10 cellular contexts compared by ENCODE assay signal in the genomic region with DNA sequence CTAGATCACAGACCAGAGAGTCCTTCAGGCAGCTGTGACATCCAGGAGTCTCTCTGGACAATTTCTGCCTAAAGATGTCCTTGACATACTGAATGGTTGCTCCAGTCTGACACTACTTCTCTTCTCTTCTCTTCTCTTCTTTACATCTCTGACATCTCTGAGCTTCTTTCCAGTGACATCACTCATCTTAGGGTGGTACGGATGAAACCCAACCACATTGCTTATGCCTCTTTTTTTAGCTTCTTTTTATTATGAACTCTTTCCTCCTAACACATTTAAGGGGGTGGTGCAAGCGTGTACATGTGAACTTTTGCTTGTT. TPM values are rescaled to one million over a fixed set of nuclear protein-coding genes. Genes with fewer than 3 reads are reported as not detected.
DNase-seq lines count a peak whose midpoint lies in the region; ATAC-seq, FAIRE-seq and TF ChIP-seq lines count a peak whose summit lies in the region.
"Had no signal": no experiment of that assay in that cellular context is flagged by ENCODE, and none has a peak within 500 bp of the region (broad histone marks: within the 10 kb centered on the region; RNA-seq: fewer than 3 reads in every experiment).

No MANE protein-coding gene starts in this region.

- H3K9ac ChIP-seq in astrocyte (ENCODE audit: low read length), result peak overlapping the region; percentile 34

- no peak for DNase-seq in activated T-cell treated with anti-CD3 and anti-CD28 coated beads, Interleukin-2, amount 50 U/mL, for 4 hours
- DNase-seq in activated T-cell treated with anti-CD3 and anti-CD28 coated beads, Interleukin-2, amount 50 U/mL, for 1 hour, result no peak
- DNase-seq in astrocyte (ENCODE audit: low read depth) (no peak), tibial artery (no peak), ascending aorta (ENCODE audit: low spot score in 2 of 2) (no peak), globus pallidus (ENCODE audit: low spot score) (no peak), NAMALWA (ENCODE audit: low spot score) (no peak)

- peaks cover 4% of the 10 kb centered on the region for H3K9me3 Mint-ChIP-seq in activated T-cell treated with anti-CD3 and anti-CD28 coated beads, Interleukin-2, amount 50 U/mL, for 4 hours
- peaks cover 7% of the 10 kb centered on the region for H3K9me3 Mint-ChIP-seq in astrocyte (ENCODE audit: unreplicated experiment)

- no peak for FAIRE-seq in astrocyte (lab: Jason Lieb, UNC)

- peaks cover 38% of the 10 kb centered on the region for H3K4me1 Mint-ChIP-seq in activated T-cell treated with anti-CD3 and anti-CD28 coated beads, Interleukin-2, amount 50 U/mL, for 4 hours (ENCODE audit: low read depth)
- peaks cover 21% of the 10 kb centered on the region for H3K4me1 Mint-ChIP-seq in astrocyte (ENCODE audit: low read depth, unreplicated experiment)

- intact Hi-C loops in tibial artery (cut with DNase I; ENCODE audit: low total_unique reads), result no loop called here
- intact Hi-C loops in ascending aorta (cut with DNase I), result no loop called here

- peak overlapping the region; percentile 38 for H3K27ac Mint-ChIP-seq in astrocyte (ENCODE audit: unreplicated experiment)

- H3K4me2 ChIP-seq in astrocyte (ENCODE audit: low read length), result peak overlapping the region; percentile 81

- H3K36me3 ChIP-seq in astrocyte (ENCODE audit: insufficient read depth, low read length) (no peaks in the 10 kb centered on the region), tibial artery (no peaks in the 10 kb centered on the region), ascending aorta (no peaks in the 10 kb centered on the region)
- H3K36me3 ChIP-seq: cardiac muscle cell, MG63 had no signal

- peaks cover 14% of the 10 kb centered on the region for H3K4me1 ChIP-seq in astrocyte (ENCODE audit: insufficient read depth, low read length)
- peaks cover 0 to 7% (median 3%) of the 10 kb centered on the region in 4 donors for H3K4me1 ChIP-seq in tibial artery
- no peaks in the 10 kb centered on the region for H3K4me1 ChIP-seq in ascending aorta

- no peaks in the 10 kb centered on the region for H3K79me2 ChIP-seq in astrocyte (ENCODE audit: insufficient read depth, low read length)

- H3K27me3 Mint-ChIP-seq in activated T-cell treated with anti-CD3 and anti-CD28 coated beads, Interleukin-2, amount 50 U/mL, for 4 hours (ENCODE audit: low read depth), result no peaks in the 10 kb centered on the region
- no peaks in the 10 kb centered on the region for H3K27me3 Mint-ChIP-seq in astrocyte (ENCODE audit: low read depth, unreplicated experiment)

- TF ChIP-seq CTCF in astrocyte (IDR thresholded peaks at IDR 0.05; ENCODE audit: insufficient read depth, low read depth, low read length) (no peak), tibial artery (IDR thresholded peaks at IDR 0.05) (no peak), ascending aorta (IDR thresholded peaks at IDR 0.05) (no peak)

- H4K20me1 ChIP-seq in astrocyte (ENCODE audit: insufficient read depth, low read length), result no peaks in the 10 kb centered on the region

- H3K27ac ChIP-seq in astrocyte (ENCODE audit: low read depth, low read length), result peak overlapping the region; percentile 32
- H3K27ac ChIP-seq in tibial artery, result peak overlapping the region; percentile 11 to 55
- H3K27ac ChIP-seq in ascending aorta, result no peak overlapping the region
- H3K27ac ChIP-seq: cardiac muscle cell had no signal

- H3K36me3 Mint-ChIP-seq in activated T-cell treated with anti-CD3 and anti-CD28 coated beads, Interleukin-2, amount 50 U/mL, for 4 hours (ENCODE audit: insufficient read depth), result no peaks in the 10 kb centered on the region
- H3K36me3 Mint-ChIP-seq in astrocyte (ENCODE audit: low read depth, unreplicated experiment), result no peaks in the 10 kb centered on the region

- peak overlapping the region; percentile 70 for H2AFZ ChIP-seq in astrocyte (ENCODE audit: low read depth, low read length)

- H3K4me3 Mint-ChIP-seq in activated T-cell treated with anti-CD3 and anti-CD28 coated beads, Interleukin-2, amount 50 U/mL, for 4 hours, result peak overlapping the region; percentile 57
- H3K4me3 Mint-ChIP-seq in astrocyte (ENCODE audit: unreplicated experiment), result no peak overlapping the region

- H3K9me3 ChIP-seq in astrocyte (ENCODE audit: insufficient read depth, low read depth, low read length) (no peaks in the 10 kb centered on the region), tibial artery (peaks cover 0 to 11% (median 0%) of the 10 kb centered on the region in 3 donors), ascending aorta (peaks cover 0 to 34% of the 10 kb centered on the region in 2 donors)
- H3K9me3 ChIP-seq: MG63 had no signal

- no peaks in the 10 kb centered on the region for H3K27me3 ChIP-seq in astrocyte (ENCODE audit: insufficient read depth, low read length)
- no peaks in the 10 kb centered on the region for H3K27me3 ChIP-seq in tibial artery
- no peaks in the 10 kb centered on the region for H3K27me3 ChIP-seq in ascending aorta
- H3K27me3 ChIP-seq: cardiac muscle cell, MG63 had no signal

- H3K4me3 ChIP-seq in astrocyte (ENCODE audit: insufficient read depth, low read depth, low read length) (no peak overlapping the region), tibial artery (no peak overlapping the region), ascending aorta (peak overlapping the region in 1 of 2 donors; percentile 23)
- H3K4me3 ChIP-seq: cardiac muscle cell, MG63 had no signal

- ATAC-seq in activated T-cell treated with anti-CD3 and anti-CD28 coated beads, Interleukin-2, amount 50 U/mL, for 4 hours, result peak; percentile 48 to 57
- ATAC-seq in HG02884 (IDR thresholded peaks at IDR 0.05; ENCODE audit: unreplicated experiment), result peak; percentile 17

RNA-seq across cellular contexts. Expression of a gene that starts 39.4 kb away (rescaled TPM):
- total RNA-seq in activated T-cell treated with anti-CD3 and anti-CD28 coated beads, Interleukin-2, amount 50 U/mL, for 4 hours, result 10 to 100 TPM; 29.3 to 37.4 (median 32.8) TPM
- total RNA-seq in astrocyte, result 12.6 and 18.0 TPM in 2 replicates
- total RNA-seq in ascending aorta, result 39.6 TPM

Comparison
In these comparisons a context has a peak if more than half of its experiments do, and no peak if none do; other contexts are left out.
1. H3K27ac ChIP-seq: peak in astrocyte (single experiment) and tibial artery (2 of 2); none in ascending aorta (0 of 2).